Comparison of ENCODE assay signal across 11 cellular contexts in genomic region chr12:4997939-4998338, GRCh38. TPM values are rescaled to one million over a fixed set of nuclear protein-coding genes. Genes with fewer than 3 reads are reported as not detected.
DNase-seq lines count a peak whose midpoint lies in the region; ATAC-seq, FAIRE-seq and TF ChIP-seq lines count a peak whose summit lies in the region.
"Had no signal": no experiment of that assay in that cellular context is flagged by ENCODE, and none has a peak within 500 bp of the region (broad histone marks: within the 10 kb centered on the region; RNA-seq: fewer than 3 reads in every experiment).

No MANE protein-coding gene starts in this region.

- H3K27me3 Mint-ChIP-seq in osteocyte (ENCODE audit: unreplicated experiment), result peaks cover 14% of the 10 kb centered on the region

- H3K27ac ChIP-seq in keratinocyte (ENCODE audit: control insufficient read depth, insufficient read depth, low read length), result no peak overlapping the region
- H3K27ac ChIP-seq: cardiac muscle cell had no signal

- no peaks in the 10 kb centered on the region for H3K4me1 Mint-ChIP-seq in stimulated activated effector memory CD8-positive, alpha-beta T cell treated with anti-CD3 and anti-CD28 coated beads, Interleukin-12 subunit alpha, Interleukin-12 subunit beta, amount 100 ng/mL, for 72 hours
- H3K4me1 Mint-ChIP-seq in osteocyte (ENCODE audit: unreplicated experiment), result peaks cover 6% of the 10 kb centered on the region

- no peak overlapping the region for H3K4me3 Mint-ChIP-seq in stimulated activated effector memory CD8-positive, alpha-beta T cell treated with anti-CD3 and anti-CD28 coated beads, Interleukin-12 subunit alpha, Interleukin-12 subunit beta, amount 100 ng/mL, for 72 hours
- H3K4me3 Mint-ChIP-seq in osteocyte (ENCODE audit: unreplicated experiment), result no peak overlapping the region

- no peaks in the 10 kb centered on the region for H3K4me1 ChIP-seq in keratinocyte (ENCODE audit: control insufficient read depth, extremely low read depth, insufficient read depth, low read length)

- no peak overlapping the region for H3K4me3 ChIP-seq in bronchial epithelial cell (ENCODE audit: low read depth, low read length)
- H3K4me3 ChIP-seq in keratinocyte (ENCODE audit: control insufficient read depth in 2 of 3, extremely low read depth in 1 of 3, insufficient read depth in 2 of 3, low read depth in 1 of 3, low read length in 3 of 3), result no peak overlapping the region
- H3K4me3 ChIP-seq: cardiac muscle cell had no signal

- no peak overlapping the region for H3K9ac ChIP-seq in keratinocyte (ENCODE audit: control insufficient read depth, extremely low read depth, insufficient read depth, low read length)

- TF ChIP-seq CTCF in bronchial epithelial cell (IDR thresholded peaks at IDR 0.05; ENCODE audit: insufficient read depth, low read length, severe bottlenecking) (no peak), keratinocyte (optimal IDR thresholded peaks at IDR 0.05 in 1 of 3, IDR thresholded peaks at IDR 0.05 in 1 of 3, conservative IDR thresholded peaks at IDR 0.05 in 1 of 3; ENCODE audit: extremely low read depth in 1 of 3, insufficient read depth in 2 of 3, low read length in 3 of 3) (no peak), osteocyte (IDR thresholded peaks at IDR 0.05) (no peak)

- H3K36me3 Mint-ChIP-seq in stimulated activated effector memory CD8-positive, alpha-beta T cell treated with anti-CD3 and anti-CD28 coated beads, Interleukin-12 subunit alpha, Interleukin-12 subunit beta, amount 100 ng/mL, for 72 hours, result no peaks in the 10 kb centered on the region
- H3K36me3 Mint-ChIP-seq in osteocyte (ENCODE audit: unreplicated experiment), result no peaks in the 10 kb centered on the region

- H2AFZ ChIP-seq in keratinocyte (ENCODE audit: control insufficient read depth, low read length), result no peak overlapping the region

- ATAC-seq in HG03039 (IDR thresholded peaks at IDR 0.05; ENCODE audit: unreplicated experiment) (no peak), GM18511 (IDR thresholded peaks at IDR 0.05; ENCODE audit: unreplicated experiment) (no peak)
- no peak for ATAC-seq in stimulated activated effector memory CD8-positive, alpha-beta T cell treated with anti-CD3 and anti-CD28 coated beads, Interleukin-12 subunit alpha, Interleukin-12 subunit beta, amount 100 ng/mL, for 72 hours

- H3K27me3 ChIP-seq in bronchial epithelial cell (ENCODE audit: control insufficient read depth, insufficient read depth, low read length), result peaks cover 2% of the 10 kb centered on the region
- H3K27me3 ChIP-seq in keratinocyte (ENCODE audit: control insufficient read depth, extremely low read depth, insufficient read depth, low read length), result peaks cover 8% of the 10 kb centered on the region

- H3K4me2 ChIP-seq in keratinocyte (ENCODE audit: control insufficient read depth, extremely low read depth, insufficient read depth, low read depth, low read length), result peak overlapping the region; percentile 43

- no peak overlapping the region for H3K27ac Mint-ChIP-seq in stimulated activated effector memory CD8-positive, alpha-beta T cell treated with anti-CD3 and anti-CD28 coated beads, Interleukin-12 subunit alpha, Interleukin-12 subunit beta, amount 100 ng/mL, for 72 hours
- no peak overlapping the region for H3K27ac Mint-ChIP-seq in osteocyte (ENCODE audit: unreplicated experiment)

- no peaks in the 10 kb centered on the region for H4K20me1 ChIP-seq in keratinocyte (ENCODE audit: control insufficient read depth, extremely low read depth, insufficient read depth, low read length)

- dilution Hi-C loops in keratinocyte (cut with MboI; ENCODE audit: extremely low pct_ligation_motif_present, low sequenced_read_pairs), result no loop called here

- H3K9me3 Mint-ChIP-seq in stimulated activated effector memory CD8-positive, alpha-beta T cell treated with anti-CD3 and anti-CD28 coated beads, Interleukin-12 subunit alpha, Interleukin-12 subunit beta, amount 100 ng/mL, for 72 hours, result no peaks in the 10 kb centered on the region
- no peaks in the 10 kb centered on the region for H3K9me3 Mint-ChIP-seq in osteocyte (ENCODE audit: unreplicated experiment)

- no peaks in the 10 kb centered on the region for H3K36me3 ChIP-seq in bronchial epithelial cell (ENCODE audit: control insufficient read depth, insufficient read depth, low read length)
- no peaks in the 10 kb centered on the region for H3K36me3 ChIP-seq in keratinocyte (ENCODE audit: control insufficient read depth in 2 of 2, extremely low read depth in 1 of 2, insufficient read depth in 2 of 2, low read length in 2 of 2)
- H3K36me3 ChIP-seq: cardiac muscle cell had no signal

- FAIRE-seq in HTR-8/SVneo (lab: Jason Lieb, UNC), result no peak
- FAIRE-seq in bronchial epithelial cell (lab: Jason Lieb, UNC), result no peak
- FAIRE-seq in keratinocyte (lab: Jason Lieb, UNC), result peak; percentile 84
- FAIRE-seq: TTC549 had no signal

- no peaks in the 10 kb centered on the region for H3K9me1 ChIP-seq in keratinocyte (ENCODE audit: control insufficient read depth, extremely low read depth, insufficient read depth, low read length)

- H3K79me2 ChIP-seq in keratinocyte (ENCODE audit: control insufficient read depth, insufficient read depth, low read length), result no peaks in the 10 kb centered on the region

- H3K9me3 ChIP-seq in keratinocyte (ENCODE audit: control insufficient read depth, low read depth, low read length), result no peaks in the 10 kb centered on the region

- DNase-seq in A172 (ENCODE audit: low spot score) (peak; percentile 80), HTR-8/SVneo (ENCODE audit: insufficient read length, low spot score) (peak; percentile 26), bronchial epithelial cell (ENCODE audit: low read depth) (peak; percentile 82), keratinocyte (ENCODE audit: low read depth, low spot score) (peak; percentile 44), osteocyte (ENCODE audit: extremely low spot score, unreplicated experiment) (no peak)
- DNase-seq in stimulated activated effector memory CD8-positive, alpha-beta T cell treated with anti-CD3 and anti-CD28 coated beads, Interleukin-12 subunit alpha, Interleukin-12 subunit beta, amount 100 ng/mL, for 72 hours (ENCODE audit: low spot score in 2 of 2), result no peak
- DNase-seq: NCI-H1694 treated with DMSO at 0.1 percent for 48 hours had no signal

RNA-seq across cellular contexts. Expression of gene KCNA5, which starts 45.7 kb away (rescaled TPM):
- not detected in 2 replicates for total RNA-seq in A172 (2014; rRNA removed; shearing (Covaris generic))
- total RNA-seq in bronchial epithelial cell (not detected in 2 replicates), osteocyte (not detected in 2 replicates)
- not detected in 3 replicates for polyA plus RNA-seq in keratinocyte
- polyA plus RNA-seq in keratinocyte (2011; ENCODE audit: low read depth), result not detected
- not detected in 2 replicates for polyA plus RNA-seq in keratinocyte (2011; cell fraction: cytosol; rRNA removed)
- polyA plus RNA-seq in keratinocyte (2011; cell fraction: nucleus; rRNA removed), result not detected in 2 replicates
- not detected in 2 replicates for polyA plus RNA-seq in keratinocyte (2012; ENCODE audit: low replicate concordance)
- polyA minus RNA-seq in keratinocyte, result not detected in 3 replicates
- polyA minus RNA-seq in keratinocyte (2011; cell fraction: cytosol; rRNA and poly(A)+ RNA removed), result not detected
- polyA minus RNA-seq in keratinocyte (2011; cell fraction: nucleus; rRNA and poly(A)+ RNA removed), result not detected in 2 replicates

Comparison
In these comparisons a context has a peak if more than half of its experiments do, and no peak if none do; other contexts are left out.
1. DNase-seq: peak in A172 (single experiment), HTR-8/SVneo (single experiment), bronchial epithelial cell (single experiment) and keratinocyte (single experiment); none in stimulated activated effector memory CD8-positive, alpha-beta T cell treated with anti-CD3 and anti-CD28 coated beads, Interleukin-12 subunit alpha, Interleukin-12 subunit beta, amount 100 ng/mL, for 72 hours (0 of 2) and osteocyte (single experiment).